21 cellular contexts compared by ENCODE assay signal in the genomic region with DNA sequence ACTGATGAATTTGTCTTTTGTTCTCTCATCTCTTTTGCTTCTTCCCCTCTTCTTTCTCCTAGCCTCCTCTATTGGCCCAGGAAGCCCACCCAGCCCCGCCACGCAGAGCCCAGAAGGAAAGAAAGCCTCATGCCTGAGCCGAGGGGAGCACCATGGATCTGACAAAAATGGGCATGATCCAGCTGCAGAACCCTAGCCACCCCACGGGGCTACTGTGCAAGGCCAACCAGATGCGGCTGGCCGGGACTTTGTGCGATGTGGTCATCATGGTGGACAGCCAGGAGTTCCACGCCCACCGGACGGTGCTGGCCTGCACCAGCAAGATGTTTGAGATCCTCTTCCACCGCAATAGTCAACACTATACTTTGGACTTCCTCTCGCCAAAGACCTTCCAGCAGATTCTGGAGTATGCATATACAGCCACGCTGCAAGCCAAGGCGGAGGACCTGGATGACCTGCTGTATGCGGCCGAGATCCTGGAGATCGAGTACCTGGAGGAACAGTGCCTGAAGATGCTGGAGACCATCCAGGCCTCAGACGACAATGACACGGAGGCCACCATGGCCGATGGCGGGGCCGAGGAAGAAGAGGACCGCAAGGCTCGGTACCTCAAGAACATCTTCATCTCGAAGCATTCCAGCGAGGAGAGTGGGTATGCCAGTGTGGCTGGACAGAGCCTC. TPM values are rescaled to one million over a fixed set of nuclear protein-coding genes. Genes with fewer than 3 reads are reported as not detected.
DNase-seq lines count a peak whose midpoint lies in the region; ATAC-seq and TF ChIP-seq lines count a peak whose summit lies in the region.
"Had no signal": no experiment of that assay in that cellular context is flagged by ENCODE, and none has a peak within 500 bp of the region (broad histone marks: within the 10 kb centered on the region; RNA-seq: fewer than 3 reads in every experiment).

No MANE protein-coding gene starts in this region.

- H3K4me1 Mint-ChIP-seq in natural killer cell = peaks cover 70 to 81% of the 10 kb centered on the region in 2 donors
- peaks cover 12% of the 10 kb centered on the region for H3K4me1 Mint-ChIP-seq in activated naive CD4-positive, alpha-beta T cell treated with anti-CD3 and anti-CD28 coated beads, Interleukin-2, amount 10 ng/mL, durations not matched to agents 7 days and 5 days

- no peaks in the 10 kb centered on the region for H3K9me3 ChIP-seq in testis

- peaks cover 7% of the 10 kb centered on the region for H3K4me1 ChIP-seq in testis

- no peak for ATAC-seq in natural killer cell
- ATAC-seq in GM19035 (IDR thresholded peaks at IDR 0.05; ENCODE audit: unreplicated experiment) = no peak
- ATAC-seq: effector memory CD8-positive, alpha-beta T cell; SK-N-SH treated with all-trans-retinoic acid at 6 μM for 48 hours had no signal

- intact Hi-C loops in natural killer cell (cut with micrococcal nuclease) = loop anchor here (5.0 kb wide), 1 partner anchor 34 kb away; no protein-coding TSS in a partner anchor
- intact Hi-C loops in testis (cut with DNase I; ENCODE audit: low total_unique reads) = loop anchor here (5.0 kb wide), 1 partner anchor 99 kb away; no protein-coding TSS in a partner anchor
- intact Hi-C loops in posterior cingulate gyrus (cut with DNase I) = loop anchor here (10.0 kb wide), 1 partner anchor 62 kb away; no protein-coding TSS in a partner anchor

- H3K27ac Mint-ChIP-seq in natural killer cell = peak overlapping the region; percentile 98 to 100
- no peak overlapping the region for H3K27ac Mint-ChIP-seq in activated naive CD4-positive, alpha-beta T cell treated with anti-CD3 and anti-CD28 coated beads, Interleukin-2, amount 10 ng/mL, durations not matched to agents 7 days and 5 days
- H3K27ac Mint-ChIP-seq: activated naive CD4-positive, alpha-beta T cell treated with anti-CD3 and anti-CD28 coated beads for 36 hours had no signal

- WGBS in testis, 2 donors = 96% methylated on average over 16 to 26 of the region's 26 CpGs

- CTCF ChIA-PET in activated naive CD4-positive, alpha-beta T cell treated with anti-CD3 and anti-CD28 coated beads, Interleukin-2, amount 10 ng/mL, durations not matched to agents 7 days and 5 days (lab: Charles Lee) = no interaction called here

- H3K4me3 Mint-ChIP-seq in natural killer cell = peak overlapping the region; percentile 97
- H3K4me3 Mint-ChIP-seq in activated naive CD4-positive, alpha-beta T cell treated with anti-CD3 and anti-CD28 coated beads, Interleukin-2, amount 10 ng/mL, durations not matched to agents 7 days and 5 days = no peak overlapping the region
- H3K4me3 Mint-ChIP-seq: activated naive CD4-positive, alpha-beta T cell treated with anti-CD3 and anti-CD28 coated beads for 36 hours had no signal

- TF ChIP-seq CTCF in VCaP (conservative IDR thresholded peaks at IDR 0.05) = no peak
- no peak for TF ChIP-seq CTCF in coronary artery (IDR thresholded peaks at IDR 0.05)
- no peak for TF ChIP-seq CTCF in natural killer cell (IDR thresholded peaks at IDR 0.05)
- TF ChIP-seq CTCF in testis (IDR thresholded peaks at IDR 0.05) = no peak

- no peak for TF ChIP-seq POLR2A in testis (IDR thresholded peaks at IDR 0.05)

- peaks cover 6% of the 10 kb centered on the region for H3K36me3 Mint-ChIP-seq in natural killer cell
- peaks cover 3% of the 10 kb centered on the region for H3K36me3 Mint-ChIP-seq in activated naive CD4-positive, alpha-beta T cell treated with anti-CD3 and anti-CD28 coated beads, Interleukin-2, amount 10 ng/mL, durations not matched to agents 7 days and 5 days

- H3K9me3 Mint-ChIP-seq in natural killer cell = no peaks in the 10 kb centered on the region
- no peaks in the 10 kb centered on the region for H3K9me3 Mint-ChIP-seq in activated naive CD4-positive, alpha-beta T cell treated with anti-CD3 and anti-CD28 coated beads, Interleukin-2, amount 10 ng/mL, durations not matched to agents 7 days and 5 days
- H3K9me3 Mint-ChIP-seq: activated naive CD4-positive, alpha-beta T cell treated with anti-CD3 and anti-CD28 coated beads for 36 hours; effector memory CD8-positive, alpha-beta T cell had no signal

- H3K27me3 ChIP-seq in testis = no peaks in the 10 kb centered on the region

- H3K27me3 Mint-ChIP-seq in natural killer cell (ENCODE audit: low read depth in 2 of 2) = no peaks in the 10 kb centered on the region
- peaks cover 69% of the 10 kb centered on the region for H3K27me3 Mint-ChIP-seq in activated naive CD4-positive, alpha-beta T cell treated with anti-CD3 and anti-CD28 coated beads, Interleukin-2, amount 10 ng/mL, durations not matched to agents 7 days and 5 days

- no peaks in the 10 kb centered on the region for H3K36me3 ChIP-seq in testis (ENCODE audit: low read depth, missing control alignments)
- H3K36me3 ChIP-seq: BLaER1, cardiac muscle cell had no signal

- peak overlapping the region; percentile 97 for H3K4me3 ChIP-seq in coronary artery
- no peak overlapping the region for H3K4me3 ChIP-seq in testis
- H3K4me3 ChIP-seq: BLaER1, cardiac muscle cell, PC-9, smooth muscle cell had no signal

- H3K27ac ChIP-seq in VCaP (peak overlapping the region; percentile 99), coronary artery (peak overlapping the region; percentile 97 to 99), testis (peak overlapping the region; percentile 92 to 99)
- H3K27ac ChIP-seq: BLaER1, cardiac muscle cell, PC-9 had no signal

- DNase-seq in coronary artery (ENCODE audit: low spot score) (no peak), natural killer cell (no peak), testis (no peak), NCI-H446 treated with DMSO at 0.1 percent for 48 hours (lab: John Stamatoyannopoulos, UW) (no peak), posterior cingulate gyrus (no peak)
- DNase-seq in activated naive CD4-positive, alpha-beta T cell treated with anti-CD3 and anti-CD28 coated beads, Interleukin-2, amount 10 ng/mL, durations not matched to agents 7 days and 5 days = no peak
- DNase-seq: activated naive CD4-positive, alpha-beta T cell treated with anti-CD3 and anti-CD28 coated beads for 36 hours; effector memory CD8-positive, alpha-beta T cell; foreskin fibroblast; IMR-90; NCI-H2081; NCI-H69; nucleus accumbens; PC-9; stimulated activated naive CD4-positive, alpha-beta T cell had no signal

RNA-seq across cellular contexts. Expression of a gene that starts 3.8 kb away (rescaled TPM):
- 100 to 1,000 TPM; 104 to 224 (median 156) TPM for total RNA-seq in natural killer cell
- 10 to 100 TPM; 51.5 to 88.5 TPM for total RNA-seq in testis
- 11.4 TPM for polyA plus RNA-seq in testis (ENCODE audit: insufficient read depth, low read depth, low replicate concordance)
- total RNA-seq: IMR-90, smooth muscle cell had no signal
- polyA plus RNA-seq: IMR-90, smooth muscle cell had no signal
